In genomic region chr9:121807069-121807917, GRCh38 we compare ENCODE assay signal across 19 cellular contexts.
DNase-seq lines count a peak whose midpoint lies in the region; ATAC-seq, FAIRE-seq and TF ChIP-seq lines count a peak whose summit lies in the region.
"Had no signal": no experiment of that assay in that cellular context is flagged by ENCODE, and none has a peak within 500 bp of the region (broad histone marks: within the 10 kb centered on the region; RNA-seq: fewer than 3 reads in every experiment).

No MANE protein-coding gene starts in this region.

- DNase-seq in H54 (ENCODE audit: insufficient read length, low spot score): no peak
- DNase-seq in NCI-H69 (lab: John Stamatoyannopoulos, UW): peak; percentile 24
- DNase-seq in foreskin keratinocyte: no peak
- no peak for DNase-seq in sciatic nerve (ENCODE audit: low spot score)
- no peak for DNase-seq in ureter (ENCODE audit: low spot score)
- no peak for DNase-seq in WERI-Rb-1
- DNase-seq: ACHN, AML-193, Caco-2, DMS153, EL, KG1, NCI-H2029, NCI-H446 treated with DMSO at 0.1 percent for 48 hours, NCI-H748 treated with DMSO at 0.1 percent for 48 hours, PC-3 had no signal

- ATAC-seq in foreskin keratinocyte (peak; percentile 57), sciatic nerve (peak; percentile 24), GM21619 (IDR thresholded peaks at IDR 0.05; ENCODE audit: unreplicated experiment) (no peak)
- ATAC-seq: GM23338, PC-3 had no signal

- no peaks in the 10 kb centered on the region for H3K9me3 ChIP-seq in WERI-Rb-1 (ENCODE audit: severe bottlenecking)
- H3K9me3 ChIP-seq: Caco-2 had no signal

- H3K27me3 ChIP-seq in foreskin keratinocyte: peaks cover 17% of the 10 kb centered on the region
- H3K27me3 ChIP-seq in WERI-Rb-1 (ENCODE audit: insufficient read depth, low read depth, severe bottlenecking): no peaks in the 10 kb centered on the region

- no peak for TF ChIP-seq POLR2A in H54 (IDR thresholded peaks at IDR 0.05; ENCODE audit: low read depth, low read length)

- FAIRE-seq in H54 (lab: Jason Lieb, UNC): peak; percentile 15

- H3K36me3 ChIP-seq in WERI-Rb-1: no peaks in the 10 kb centered on the region

- no peak overlapping the region for H3K4me3 ChIP-seq in WERI-Rb-1 (ENCODE audit: low read depth, low read length)
- H3K4me3 ChIP-seq: GM23338, SK-N-MC had no signal

- TF ChIP-seq CTCF in foreskin keratinocyte (conservative IDR thresholded peaks at IDR 0.05) (no peak), WERI-Rb-1 (IDR thresholded peaks at IDR 0.05; ENCODE audit: low read depth, low read length) (no peak)

- intact Hi-C loops in sciatic nerve (cut with DNase I): no loop called here

- H3K4me1 ChIP-seq in foreskin keratinocyte: no peaks in the 10 kb centered on the region
- H3K4me1 ChIP-seq: Caco-2 had no signal

- H3K27ac ChIP-seq in foreskin keratinocyte: no peak overlapping the region
- H3K27ac ChIP-seq in WERI-Rb-1: no peak overlapping the region
- H3K27ac ChIP-seq: SK-N-MC had no signal
